8 cellular contexts compared by ENCODE assay signal in the genomic region with DNA sequence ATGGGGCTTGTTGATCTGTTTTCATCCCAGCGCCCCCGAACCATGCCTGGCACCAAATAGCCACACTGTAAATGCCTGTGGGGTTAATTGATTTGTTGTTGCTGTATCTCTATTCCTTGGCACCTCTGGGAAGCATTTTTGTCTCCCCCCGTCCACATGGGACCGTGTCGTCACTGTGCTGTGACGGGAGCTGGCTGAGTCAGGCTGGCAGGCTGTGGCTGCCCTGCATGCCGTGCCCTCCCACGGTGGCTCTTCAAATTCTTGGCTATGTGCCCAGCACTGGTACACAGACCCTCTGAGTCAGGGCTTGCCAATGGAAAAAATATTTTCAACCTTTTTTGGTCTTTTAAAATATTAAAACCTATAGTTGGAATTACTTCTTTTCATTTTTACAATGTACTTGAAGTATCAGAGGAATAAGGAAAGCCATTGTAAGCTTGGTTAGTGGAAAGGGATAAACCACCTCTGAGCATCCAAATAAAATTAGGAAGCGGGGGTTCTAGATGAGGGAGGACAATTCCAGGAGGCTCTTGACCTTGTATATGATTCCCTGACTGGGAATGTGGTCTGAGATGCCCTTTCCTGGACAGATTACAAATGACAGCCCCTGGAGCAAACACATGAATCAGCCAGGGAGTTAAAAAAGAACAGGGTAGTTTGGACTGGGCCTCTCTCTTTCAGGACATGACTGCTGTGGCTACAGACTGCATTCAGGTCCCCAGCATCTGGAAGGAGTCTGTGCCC. TPM values are rescaled to one million over a fixed set of nuclear protein-coding genes. Genes with fewer than 3 reads are reported as not detected.
DNase-seq lines count a peak whose midpoint lies in the region; ATAC-seq and TF ChIP-seq lines count a peak whose summit lies in the region.

No MANE protein-coding gene starts in this region.

- DNase-seq in G401 (ENCODE audit: low spot score) (peak; percentile 63), NCI-H774 (lab: John Stamatoyannopoulos, UW) (peak; percentile 42), astrocyte of the hippocampus (ENCODE audit: low read depth, low spot score) (peak; percentile 94), kidney epithelial cell (ENCODE audit: low read depth) (peak; percentile 78), HEK293T (ENCODE audit: extremely low spot score) (no peak)
- peak; percentile 46 for DNase-seq in stimulated activated CD8-positive, alpha-beta memory T cell treated with anti-CD3 and anti-CD28 coated beads, Interleukin-15, amount 100 ng/mL, for 1 hour (ENCODE audit: low read depth)
- DNase-seq in activated CD4-positive, CD25-positive, alpha-beta regulatory T cell (lab: John Stamatoyannopoulos, UW): no peak

- no peaks in the 10 kb centered on the region for H3K36me3 ChIP-seq in kidney epithelial cell (ENCODE audit: control insufficient read depth, insufficient read depth, low read length)

- POLR2A ChIA-PET in HEK293T (lab: Yijun Ruan, JAX): no interaction called here

- CTCF ChIA-PET in HEK293T (lab: Yijun Ruan, JAX): no interaction called here

- no peaks in the 10 kb centered on the region for H3K27me3 ChIP-seq in kidney epithelial cell (ENCODE audit: control insufficient read depth, insufficient read depth, low read length)

- no peak for ATAC-seq in HG03108 (IDR thresholded peaks at IDR 0.05; ENCODE audit: unreplicated experiment)

- in situ Hi-C loops in G401 (cut with HindIII; ENCODE audit: low sequenced_read_pairs): no loop called here

- TF ChIP-seq CTCF in kidney epithelial cell (IDR thresholded peaks at IDR 0.05; ENCODE audit: insufficient read depth, low read length, poor library complexity, severe bottlenecking): no peak

- H3K4me3 ChIP-seq in kidney epithelial cell (ENCODE audit: low read depth, low read length): no peak overlapping the region

TF ChIP-seq in HEK293T, 16 proteins besides CTCF, POLR2A, EP300 and RAD21:
- TF ChIP-seq FOXM1 (IDR thresholded peaks at IDR 0.05; ENCODE audit: borderline replicate concordance) (no peak), FOXA1 (IDR thresholded peaks at IDR 0.05) (no peak), FOXK2 (IDR thresholded peaks at IDR 0.05) (no peak), BHLHE40 (IDR thresholded peaks at IDR 0.05; ENCODE audit: borderline replicate concordance) (no peak), ZNF384 (IDR thresholded peaks at IDR 0.05) (no peak), ELF4 (IDR thresholded peaks at IDR 0.05) (no peak), HDGF (IDR thresholded peaks at IDR 0.05; ENCODE audit: borderline replicate concordance) (no peak), LEF1 (IDR thresholded peaks at IDR 0.05; ENCODE audit: borderline replicate concordance) (no peak), ARNT (IDR thresholded peaks at IDR 0.05) (no peak), TARDBP (IDR thresholded peaks at IDR 0.05) (no peak), SUZ12 (IDR thresholded peaks at IDR 0.05) (no peak), L3MBTL2 (conservative IDR thresholded peaks at IDR 0.05) (no peak), NFRKB (IDR thresholded peaks at IDR 0.05) (no peak), CTBP1 (IDR thresholded peaks at IDR 0.05; ENCODE audit: borderline replicate concordance) (no peak), SP1 (IDR thresholded peaks at IDR 0.05) (no peak)
- TF ChIP-seq, protein P1, sequence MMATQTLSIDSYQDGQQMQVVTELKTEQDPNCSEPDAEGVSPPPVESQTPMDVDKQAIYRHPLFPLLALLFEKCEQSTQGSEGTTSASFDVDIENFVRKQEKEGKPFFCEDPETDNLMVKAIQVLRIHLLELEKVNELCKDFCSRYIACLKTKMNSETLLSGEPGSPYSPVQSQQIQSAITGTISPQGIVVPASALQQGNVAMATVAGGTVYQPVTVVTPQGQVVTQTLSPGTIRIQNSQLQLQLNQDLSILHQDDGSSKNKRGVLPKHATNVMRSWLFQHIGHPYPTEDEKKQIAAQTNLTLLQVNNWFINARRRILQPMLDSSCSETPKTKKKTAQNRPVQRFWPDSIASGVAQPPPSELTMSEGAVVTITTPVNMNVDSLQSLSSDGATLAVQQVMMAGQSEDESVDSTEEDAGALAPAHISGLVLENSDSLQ (IDR thresholded peaks at IDR 0.05): no peak

RNA-seq across cellular contexts. Expression of a gene that starts 59.4 kb away (rescaled TPM):
- total RNA-seq in G401 (2014; rRNA removed; shearing (Covaris generic)): 15.6 and 20.4 TPM in 2 replicates
- total RNA-seq in kidney epithelial cell: 15.3 and 16.0 TPM in 2 replicates

Comparison
In these comparisons a context has a peak if more than half of its experiments do, and no peak if none do; other contexts are left out.
1. DNase-seq: peak in G401 (single experiment), NCI-H774 (single experiment), astrocyte of the hippocampus (single experiment), kidney epithelial cell (single experiment) and stimulated activated CD8-positive, alpha-beta memory T cell treated with anti-CD3 and anti-CD28 coated beads, Interleukin-15, amount 100 ng/mL, for 1 hour (single experiment); none in activated CD4-positive, CD25-positive, alpha-beta regulatory T cell (0 of 4) and HEK293T (single experiment).